Comparison of ENCODE assay signal across 21 cellular contexts in the genomic region with DNA sequence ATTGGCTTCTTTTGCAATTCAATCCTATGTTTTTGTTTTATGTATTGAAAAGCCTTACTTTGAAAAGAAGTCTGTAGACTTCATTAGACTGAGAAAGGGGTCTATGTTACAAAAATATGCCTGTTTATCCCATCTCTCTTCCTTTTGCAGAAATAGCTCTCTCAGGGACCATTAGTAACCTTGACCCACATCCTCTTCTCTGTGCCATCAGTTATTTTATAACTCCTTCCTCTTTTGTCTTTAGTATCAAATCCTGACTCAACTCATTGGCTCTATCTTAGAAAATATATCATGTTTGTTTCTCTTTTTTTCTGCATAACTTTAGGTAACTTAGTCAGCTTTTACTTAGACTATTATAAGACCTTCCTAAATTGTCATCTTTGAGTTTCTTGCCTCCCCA. TPM values are rescaled to one million over a fixed set of nuclear protein-coding genes. Genes with fewer than 3 reads are reported as not detected.
DNase-seq lines count a peak whose midpoint lies in the region; ATAC-seq, FAIRE-seq and TF ChIP-seq lines count a peak whose summit lies in the region.
"Had no signal": no experiment of that assay in that cellular context is flagged by ENCODE, and none has a peak within 500 bp of the region (broad histone marks: within the 10 kb centered on the region; RNA-seq: fewer than 3 reads in every experiment).

No MANE protein-coding gene starts in this region.

- H3K79me2 ChIP-seq in Loucy (ENCODE audit: insufficient read depth, low read length), result no peaks in the 10 kb centered on the region
- H3K79me2 ChIP-seq in PC-3 (ENCODE audit: low read length), result peaks cover 92% of the 10 kb centered on the region

- peak; percentile 31 for FAIRE-seq in GM19239 (lab: Jason Lieb, UNC)
- FAIRE-seq: A204.1, H1 had no signal

- H3K27me3 ChIP-seq in Loucy (ENCODE audit: insufficient read depth, low read length, poor library complexity, severe bottlenecking), result no peaks in the 10 kb centered on the region
- no peaks in the 10 kb centered on the region for H3K27me3 ChIP-seq in PC-3 (ENCODE audit: low read length)

- H3K36me3 ChIP-seq in Loucy (ENCODE audit: insufficient read depth, low read length) (no peaks in the 10 kb centered on the region), PC-3 (ENCODE audit: low read depth, low read length) (peaks cover 9% of the 10 kb centered on the region; the same call in 1 of the 2 replicates)

- no peak overlapping the region for H3K4me3 ChIP-seq in Loucy (ENCODE audit: low read length, poor library complexity, severe bottlenecking)
- H3K4me3 ChIP-seq in PC-3 (ENCODE audit: low read length), result no peak overlapping the region

- H3K4me2 ChIP-seq in Loucy (ENCODE audit: low read depth, low read length, poor library complexity, severe bottlenecking) (peak overlapping the region; percentile 21), PC-3 (ENCODE audit: low read length) (no peak overlapping the region)
- H3K4me2 ChIP-seq: KMS-11 had no signal

- DNase-seq in AML-193 (lab: John Stamatoyannopoulos, UW) (peak; percentile 25 to 27), GM19239 (ENCODE audit: insufficient read length, low spot score) (no peak), OCI-M1 (lab: John Stamatoyannopoulos, UW) (peak; percentile 60), DMS53 treated with DMSO at 0.1 percent for 48 hours (lab: John Stamatoyannopoulos, UW; ENCODE audit: unreplicated experiment) (no peak), NCI-H524 (lab: John Stamatoyannopoulos, UW) (no peak), PC-3 (no peak)
- DNase-seq: Calu3; CD4-positive, alpha-beta T cell; DND-41; GDM1; HFFc6; NCI-H146; NCI-H2081 treated with DMSO at 0.1 percent for 48 hours; NCI-H226; NCI-H69; SIG-M5 had no signal

- TF ChIP-seq CTCF in Loucy (conservative IDR thresholded peaks at IDR 0.05; ENCODE audit: low read length), result no peak
- TF ChIP-seq CTCF in PC-3 (conservative IDR thresholded peaks at IDR 0.05; ENCODE audit: low read depth, low read length), result no peak

- H3F3A ChIP-seq in Loucy (ENCODE audit: low read depth) (no peaks in the 10 kb centered on the region), PC-3 (ENCODE audit: low read length, unreplicated experiment) (no peaks in the 10 kb centered on the region)

- no peak overlapping the region for H3K27ac ChIP-seq in PC-3 (ENCODE audit: low read length)
- H3K27ac ChIP-seq: KMS-11 had no signal

- ATAC-seq in PC-3 (no peak), GM19351 (IDR thresholded peaks at IDR 0.05; ENCODE audit: unreplicated experiment) (no peak)

- BruUV-seq in PC-3 (replicated peaks; lab: Mats Ljungman, UMichigan), result no TSS peak

- H3K9ac ChIP-seq in Loucy (ENCODE audit: low read depth, low read length, poor library complexity, severe bottlenecking) (no peak overlapping the region), PC-3 (ENCODE audit: low read length) (no peak overlapping the region)
- H3K9ac ChIP-seq: KMS-11 had no signal

- POLR2A ChIA-PET in PC-3 (lab: Charles Lee; ENCODE audit: unreplicated experiment), result no interaction called here

- CTCF ChIA-PET in PC-3 (lab: Charles Lee), result no interaction called here

- no peaks in the 10 kb centered on the region for H3K9me3 ChIP-seq in Loucy (ENCODE audit: insufficient read depth, low read depth, low read length)
- no peaks in the 10 kb centered on the region for H3K9me3 ChIP-seq in PC-3 (ENCODE audit: low read length)

- intact Hi-C loops in PC-3 (cut with micrococcal nuclease), result no loop called here

- H4K20me1 ChIP-seq in Loucy (ENCODE audit: insufficient read depth, low read length, poor library complexity, severe bottlenecking), result no peaks in the 10 kb centered on the region
- peaks cover 69% of the 10 kb centered on the region for H4K20me1 ChIP-seq in PC-3 (ENCODE audit: low read length)

- peaks cover 21% of the 10 kb centered on the region for H3K4me1 ChIP-seq in Loucy (ENCODE audit: insufficient read depth, low read length, poor library complexity, severe bottlenecking)
- H3K4me1 ChIP-seq in PC-3 (ENCODE audit: insufficient read depth, low read length), result no peaks in the 10 kb centered on the region

- no peak overlapping the region for H2AFZ ChIP-seq in Loucy (ENCODE audit: low read length)
- H2AFZ ChIP-seq in PC-3 (ENCODE audit: low read length), result no peak overlapping the region

- no peaks in the 10 kb centered on the region for H3K9me2 ChIP-seq in Loucy (replicated peaks; ENCODE audit: low read depth, low read length)
- no peaks in the 10 kb centered on the region for H3K9me2 ChIP-seq in PC-3 (replicated peaks; ENCODE audit: low read length)

RNA-seq across cellular contexts. Expression of gene ZC3H12C, which starts 20.3 kb away (rescaled TPM):
- total RNA-seq in PC-3 (2014; rRNA removed), result 25.2 and 30.7 TPM in 2 replicates

Comparison
In these comparisons a context has a peak if more than half of its experiments do, and no peak if none do; other contexts are left out.
1. DNase-seq: peak in AML-193 (2 of 2) and OCI-M1 (single experiment); none in GM19239 (single experiment), DMS53 treated with DMSO at 0.1 percent for 48 hours (single experiment), NCI-H524 (0 of 2) and PC-3 (single experiment).